ENCODE assay signal across 1 cellular context in the genomic region with DNA sequence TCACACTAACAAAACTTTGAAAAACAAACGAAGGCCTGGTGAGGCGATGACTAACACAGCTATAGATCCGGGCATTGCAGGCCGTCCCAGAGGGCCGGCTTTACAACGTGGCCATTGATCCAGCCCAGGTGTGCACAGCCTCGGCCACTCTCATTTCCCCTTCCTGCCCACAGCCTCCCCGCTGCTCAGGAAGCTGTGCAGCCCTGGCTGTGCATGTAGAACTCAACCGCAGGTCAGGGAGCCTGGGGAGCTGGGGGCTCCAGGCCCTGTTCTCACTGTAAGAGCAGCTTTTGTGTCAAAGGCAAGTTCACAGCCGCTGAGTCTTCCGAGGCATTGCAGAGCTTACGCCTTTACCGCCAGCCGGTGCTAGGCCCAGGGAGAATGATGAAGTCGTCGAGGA.
TF ChIP-seq lines count a peak whose summit lies in the region.

No MANE protein-coding gene starts in this region.

TF ChIP-seq in H1, 55 proteins besides CTCF, POLR2A, EP300 and RAD21 (continued from another document):
- TF ChIP-seq BACH1 (IDR thresholded peaks at IDR 0.05; ENCODE audit: low read length) (no peak), PHF8 (conservative IDR thresholded peaks at IDR 0.05; ENCODE audit: low read depth, low read length) (no peak), RFX5 (IDR thresholded peaks at IDR 0.05; ENCODE audit: borderline replicate concordance, low read depth, low read length) (no peak), GTF2F1 (IDR thresholded peaks at IDR 0.05; ENCODE audit: borderline replicate concordance, low read depth, low read length) (no peak), SUZ12 (IDR thresholded peaks at IDR 0.05; ENCODE audit: low read length) (no peak)
